18 cellular contexts compared by ENCODE assay signal in the genomic region with DNA sequence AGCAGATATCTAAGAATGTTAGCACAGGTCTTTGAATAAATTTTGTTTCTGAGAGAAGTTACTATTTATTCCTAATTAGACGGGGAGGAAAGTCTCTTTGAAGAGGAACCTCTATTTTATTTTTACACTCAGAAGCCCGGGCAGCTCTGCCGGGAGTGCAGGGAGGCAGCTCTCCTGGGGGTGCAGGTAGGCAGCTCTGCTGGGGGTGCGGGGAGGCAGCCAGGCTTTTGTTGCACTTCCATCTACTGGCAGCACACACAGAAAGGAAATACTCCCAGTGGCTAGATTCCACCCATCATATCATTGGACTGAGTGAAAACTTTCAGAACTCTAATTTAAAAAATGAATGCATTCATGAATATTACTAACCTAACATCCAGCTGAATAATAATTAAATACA. TPM values are rescaled to one million over a fixed set of nuclear protein-coding genes. Genes with fewer than 3 reads are reported as not detected.
DNase-seq lines count a peak whose midpoint lies in the region; ATAC-seq and TF ChIP-seq lines count a peak whose summit lies in the region.
"Had no signal": no experiment of that assay in that cellular context is flagged by ENCODE, and none has a peak within 500 bp of the region (broad histone marks: within the 10 kb centered on the region; RNA-seq: fewer than 3 reads in every experiment).

No MANE protein-coding gene starts in this region.

- no peaks in the 10 kb centered on the region for H3K36me3 Mint-ChIP-seq in HFFc6 (ENCODE audit: low read depth)
- H3K36me3 Mint-ChIP-seq in activated CD4-positive, alpha-beta T cell treated with anti-CD3 and anti-CD28 coated beads for 36 hours (ENCODE audit: low read depth), result no peaks in the 10 kb centered on the region

- no peaks in the 10 kb centered on the region for H3K9me3 ChIP-seq in body of pancreas
- no peaks in the 10 kb centered on the region for H3K9me3 ChIP-seq in thoracic aorta
- H3K9me3 ChIP-seq: esophagus muscularis mucosa had no signal

- intact Hi-C loops in body of pancreas (cut with DNase I), result no loop called here
- intact Hi-C loops in activated CD4-positive, alpha-beta T cell treated with anti-CD3 and anti-CD28 coated beads for 36 hours (cut with DNase I, micrococcal nuclease), result no loop called here

- TF ChIP-seq CTCF in HFFc6 (IDR thresholded peaks at IDR 0.05) (no peak), body of pancreas (IDR thresholded peaks at IDR 0.05) (no peak), thoracic aorta (IDR thresholded peaks at IDR 0.05) (no peak)

- WGBS in body of pancreas, 2 donors, result 34 to 38% methylated on average over 4 of the region's 4 CpGs

- peak overlapping the region; percentile 36; the same call in 1 of the 2 replicates for H3K4me3 Mint-ChIP-seq in HFFc6
- H3K4me3 Mint-ChIP-seq in activated CD4-positive, alpha-beta T cell treated with anti-CD3 and anti-CD28 coated beads for 36 hours, result no peak overlapping the region
- H3K4me3 Mint-ChIP-seq: activated naive CD4-positive, alpha-beta T cell treated with anti-CD3 and anti-CD28 coated beads for 36 hours had no signal

- CTCF ChIA-PET in activated CD4-positive, alpha-beta T cell treated with anti-CD3 and anti-CD28 coated beads for 36 hours (lab: Charles Lee), result no interaction called here

- no peaks in the 10 kb centered on the region for H3K27me3 ChIP-seq in body of pancreas
- no peaks in the 10 kb centered on the region for H3K27me3 ChIP-seq in thoracic aorta (replicated peaks; ENCODE audit: insufficient read depth)
- H3K27me3 ChIP-seq: brain microvascular endothelial cell had no signal

- H3K4me3 ChIP-seq in body of pancreas (no peak overlapping the region), thoracic aorta (peak overlapping the region; percentile 42)
- H3K4me3 ChIP-seq: esophagus muscularis mucosa had no signal

- no peaks in the 10 kb centered on the region for H3K27me3 Mint-ChIP-seq in HFFc6 (ENCODE audit: insufficient read depth)
- H3K27me3 Mint-ChIP-seq in activated CD4-positive, alpha-beta T cell treated with anti-CD3 and anti-CD28 coated beads for 36 hours, result peaks cover 20% of the 10 kb centered on the region

- peak overlapping the region; percentile 71 for H3K27ac Mint-ChIP-seq in HFFc6
- no peak overlapping the region for H3K27ac Mint-ChIP-seq in activated CD4-positive, alpha-beta T cell treated with anti-CD3 and anti-CD28 coated beads for 36 hours
- H3K27ac Mint-ChIP-seq: activated naive CD4-positive, alpha-beta T cell treated with anti-CD3 and anti-CD28 coated beads for 36 hours had no signal

- H3K9me3 Mint-ChIP-seq in HFFc6, result no peaks in the 10 kb centered on the region
- no peaks in the 10 kb centered on the region for H3K9me3 Mint-ChIP-seq in activated CD4-positive, alpha-beta T cell treated with anti-CD3 and anti-CD28 coated beads for 36 hours (ENCODE audit: low read depth)
- H3K9me3 Mint-ChIP-seq: activated naive CD4-positive, alpha-beta T cell treated with anti-CD3 and anti-CD28 coated beads for 36 hours had no signal

- ATAC-seq in body of pancreas (peak; percentile 24), thoracic aorta (ENCODE audit: insufficient number of reproducible peaks, low FRiP score, low read depth) (no peak), GM19467 (IDR thresholded peaks at IDR 0.05; ENCODE audit: unreplicated experiment) (no peak)
- ATAC-seq in activated CD4-positive, alpha-beta T cell treated with anti-CD3 and anti-CD28 coated beads for 36 hours, result no peak
- ATAC-seq: right cardiac atrium had no signal

- H3K4me1 Mint-ChIP-seq in HFFc6 (ENCODE audit: low read depth), result peaks cover 86% of the 10 kb centered on the region
- H3K4me1 Mint-ChIP-seq in activated CD4-positive, alpha-beta T cell treated with anti-CD3 and anti-CD28 coated beads for 36 hours, result no peaks in the 10 kb centered on the region

- H3K27ac ChIP-seq in body of pancreas, result no peak overlapping the region
- H3K27ac ChIP-seq in thoracic aorta, result peak overlapping the region in 1 of 2 donors; percentile 67
- H3K27ac ChIP-seq: brain microvascular endothelial cell, esophagus muscularis mucosa had no signal

- DNase-seq in HFFc6 (no peak), body of pancreas (no peak), kidney tubule cell (ENCODE audit: low spot score) (peak; percentile 25), thoracic aorta (ENCODE audit: low spot score) (no peak), NCI-H446 treated with DMSO at 0.1 percent for 48 hours (lab: John Stamatoyannopoulos, UW) (no peak), C1 segment of cervical spinal cord (lab: John Stamatoyannopoulos, UW) (no peak)
- no peak for DNase-seq in activated CD4-positive, alpha-beta T cell treated with anti-CD3 and anti-CD28 coated beads for 36 hours
- DNase-seq: activated naive CD4-positive, alpha-beta T cell treated with anti-CD3 and anti-CD28 coated beads for 36 hours; brain microvascular endothelial cell; COR-L47; dermis blood vessel endothelial cell; GDM1; glutamatergic neuron; NCI-H1436; NCI-H774; right cardiac atrium had no signal

- H3K36me3 ChIP-seq in body of pancreas (replicated peaks in 1 of 2; ENCODE audit: insufficient read depth in 1 of 2, low read depth in 2 of 2) (no peaks in the 10 kb centered on the region), thoracic aorta (no peaks in the 10 kb centered on the region)
- H3K36me3 ChIP-seq: brain microvascular endothelial cell, esophagus muscularis mucosa had no signal

- POLR2A ChIA-PET in activated CD4-positive, alpha-beta T cell treated with anti-CD3 and anti-CD28 coated beads for 36 hours (lab: Charles Lee), result no interaction called here

- TF ChIP-seq POLR2A in body of pancreas (IDR thresholded peaks at IDR 0.05), result no peak

- peaks cover 20% of the 10 kb centered on the region for H3K4me1 ChIP-seq in body of pancreas
- H3K4me1 ChIP-seq in thoracic aorta (ENCODE audit: control insufficient read depth in 1 of 2, low read depth in 2 of 2), result peaks cover 16 to 21% of the 10 kb centered on the region in 2 donors
- H3K4me1 ChIP-seq: esophagus muscularis mucosa had no signal

RNA-seq across cellular contexts. Expression of a gene that starts 24.6 kb away (rescaled TPM):
- total RNA-seq in HFFc6 (2021; fragmentation: NEBNext Ultra II Directional; extraction: Animal tissue kit (Norgen Biotek cat#: 25700)), result under 1 TPM in 5 of 6 experiments, not detected in 1; 0.05 to 0.28 (median 0.14) TPM
- not detected for total RNA-seq in body of pancreas
- not detected for total RNA-seq in thoracic aorta
- not detected for total RNA-seq in activated CD4-positive, alpha-beta T cell treated with anti-CD3 and anti-CD28 coated beads for 36 hours
- total RNA-seq: activated naive CD4-positive, alpha-beta T cell treated with anti-CD3 and anti-CD28 coated beads for 36 hours; dermis blood vessel endothelial cell; esophagus muscularis mucosa; right cardiac atrium had no signal

RNA-seq across cellular contexts. Expression of a gene that starts 35.0 kb away (rescaled TPM):
- under 1 TPM in 2 of 6 experiments, not detected in 4; 0.12 to 0.17 TPM for total RNA-seq in HFFc6 (2021; fragmentation: NEBNext Ultra II Directional; extraction: Animal tissue kit (Norgen Biotek cat#: 25700))
- total RNA-seq in body of pancreas, result not detected
- not detected for total RNA-seq in thoracic aorta
- total RNA-seq in activated CD4-positive, alpha-beta T cell treated with anti-CD3 and anti-CD28 coated beads for 36 hours, result not detected
- total RNA-seq: activated naive CD4-positive, alpha-beta T cell treated with anti-CD3 and anti-CD28 coated beads for 36 hours; dermis blood vessel endothelial cell; esophagus muscularis mucosa; right cardiac atrium had no signal

RNA-seq across cellular contexts. Expression of a gene that starts 58.8 kb away (rescaled TPM):
- 10 to 100 TPM in 2 of 6 experiments, 1 to 10 TPM in 4; 5.9 to 23.8 (median 7.5) TPM for total RNA-seq in HFFc6 (2021; fragmentation: NEBNext Ultra II Directional; extraction: Animal tissue kit (Norgen Biotek cat#: 25700))
- total RNA-seq in body of pancreas (not detected), thoracic aorta (under 1 TPM in 1 of 2 donors, not detected in 1; 0.14 TPM)
- not detected for total RNA-seq in activated CD4-positive, alpha-beta T cell treated with anti-CD3 and anti-CD28 coated beads for 36 hours
- total RNA-seq: activated naive CD4-positive, alpha-beta T cell treated with anti-CD3 and anti-CD28 coated beads for 36 hours; esophagus muscularis mucosa; right cardiac atrium had no signal

Comparison
In these comparisons a context has a peak if more than half of its experiments do, and no peak if none do; other contexts are left out.
1. RNA of a gene that starts 58.8 kb away (total RNA-seq): 5.9 to 23.8 TPM in HFFc6; 0.14 TPM in thoracic aorta, not detected in body of pancreas and not detected in activated CD4-positive, alpha-beta T cell treated with anti-CD3 and anti-CD28 coated beads for 36 hours; every median in the first group is over 4 times any median in the second.